8 cellular contexts compared by ENCODE assay signal in the genomic region with DNA sequence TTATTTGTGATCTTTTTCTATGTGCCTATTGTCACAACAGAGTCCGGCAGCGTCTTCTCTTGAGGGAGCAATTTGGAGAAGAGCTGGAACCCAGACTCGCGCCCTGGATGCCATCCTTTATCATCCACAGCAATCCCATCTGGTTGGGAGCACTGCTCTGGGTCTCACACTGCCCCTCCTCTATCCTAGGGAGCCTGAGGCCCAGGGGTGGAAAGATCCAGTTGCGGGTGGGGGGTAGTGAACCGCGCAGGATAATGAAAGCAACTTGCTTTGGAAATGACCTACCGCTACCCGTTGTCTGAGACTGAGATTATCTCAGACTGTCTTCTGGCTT. TPM values are rescaled to one million over a fixed set of nuclear protein-coding genes. Genes with fewer than 3 reads are reported as not detected.
DNase-seq lines count a peak whose midpoint lies in the region; ATAC-seq and TF ChIP-seq lines count a peak whose summit lies in the region.

No MANE protein-coding gene starts in this region.

- peak overlapping the region; percentile 91 for H4K91ac ChIP-seq in trophoblast cell (ENCODE audit: low read depth, low read length)

- POLR2A ChIA-PET in RWPE1 (lab: Yijun Ruan, JAX; ENCODE audit: low non-redundant PET): interaction anchor here (0.8 kb wide), 1 partner anchor 12 kb away, joined by 3 read pairs; no protein-coding TSS in a partner anchor

- no peak for TF ChIP-seq EP300 in esophagus muscularis mucosa (IDR thresholded peaks at IDR 0.05)

- H3K4me1 ChIP-seq in esophagus muscularis mucosa (peaks cover 34 to 50% (median 49%) of the 10 kb centered on the region in 4 donors), trophoblast cell (ENCODE audit: control insufficient read depth in 1 of 2, insufficient read depth in 2 of 2, low read length in 2 of 2) (peaks cover 7 to 13% of the 10 kb centered on the region in 2 experiments)

- peak overlapping the region; percentile 83 for H4K8ac ChIP-seq in trophoblast cell (ENCODE audit: low read depth, low read length)

- H3K9me3 ChIP-seq in esophagus muscularis mucosa: no peaks in the 10 kb centered on the region
- H3K9me3 ChIP-seq in trophoblast cell (ENCODE audit: insufficient read depth, low read depth, low read length): peaks cover 3% of the 10 kb centered on the region

- H3K27me3 ChIP-seq in esophagus muscularis mucosa (no peaks in the 10 kb centered on the region), trophoblast cell (ENCODE audit: insufficient read depth, low read length) (no peaks in the 10 kb centered on the region)

- H3K4ac ChIP-seq in trophoblast cell (ENCODE audit: low read depth, low read length): peak overlapping the region; percentile 96

- H3K4me3 ChIP-seq in esophagus muscularis mucosa (peak overlapping the region; percentile 68 to 85 (median 74)), trophoblast cell (ENCODE audit: low read depth, low read length) (peak overlapping the region; percentile 80)

- H3K4me2 ChIP-seq in trophoblast cell (ENCODE audit: low read length): peak overlapping the region; percentile 78

- TF ChIP-seq POLR2A in esophagus muscularis mucosa (IDR thresholded peaks at IDR 0.05; ENCODE audit: low read depth): no peak

- peak overlapping the region; percentile 96 for H3K9ac ChIP-seq in trophoblast cell (ENCODE audit: low read length)

- peaks cover 10% of the 10 kb centered on the region for H3K79me2 ChIP-seq in trophoblast cell (ENCODE audit: control insufficient read depth, insufficient read depth, low read length, poor library complexity)

- intact Hi-C loops in esophagus muscularis mucosa (cut with DNase I): no loop called here

- H2BK12ac ChIP-seq in trophoblast cell (ENCODE audit: low read length): peak overlapping the region; percentile 26

- no peak overlapping the region for H3K23ac ChIP-seq in trophoblast cell (ENCODE audit: low read length)

- peak overlapping the region; percentile 88 for H3K18ac ChIP-seq in trophoblast cell (ENCODE audit: low read length)

- DNase-seq in ELR (ENCODE audit: low read depth) (peak; percentile 18), RWPE1 (ENCODE audit: low spot score) (no peak), esophagus muscularis mucosa (ENCODE audit: extremely low spot score) (no peak), trophoblast cell (no peak), DMS79 (lab: John Stamatoyannopoulos, UW) (no peak), CD1c-positive myeloid dendritic cell (ENCODE audit: extremely low spot score) (no peak)
- no peak for DNase-seq in stimulated activated CD4-positive, alpha-beta T cell treated with anti-CD3 and anti-CD28 coated beads, Interleukin-1b, Interleukin-23, amount 100 ng/mL, for 48 hours

- peak overlapping the region; percentile 98 for H3K27ac ChIP-seq in RWPE1
- peak overlapping the region; percentile 79 to 98 (median 87) for H3K27ac ChIP-seq in esophagus muscularis mucosa (replicated peaks in 1 of 4)
- peak overlapping the region; percentile 48 for H3K27ac ChIP-seq in trophoblast cell (ENCODE audit: low read depth, low read length)

- peak overlapping the region; percentile 91 for H2AK5ac ChIP-seq in trophoblast cell (ENCODE audit: low read length)

- no peak for TF ChIP-seq CTCF in RWPE1 (conservative IDR thresholded peaks at IDR 0.05; ENCODE audit: low read depth)
- TF ChIP-seq CTCF in esophagus muscularis mucosa (IDR thresholded peaks at IDR 0.05): no peak

- CTCF ChIA-PET in RWPE1 (lab: Yijun Ruan, JAX): interaction anchor here (1.5 kb wide), 1 partner anchor 73 kb away, joined by 4 read pairs; no protein-coding TSS in a partner anchor

- WGBS in esophagus muscularis mucosa: 8% methylated on average over 9 of the region's 9 CpGs
- WGBS in trophoblast cell (ENCODE audit: extremely low coverage, insufficient coverage, insufficient read length): no CpG with 5 or more reads among the region's 9 CpGs

- ATAC-seq in HG02981 (IDR thresholded peaks at IDR 0.05; ENCODE audit: unreplicated experiment): no peak

- H3K14ac ChIP-seq in trophoblast cell (ENCODE audit: low read length): peak overlapping the region; percentile 87

- H4K12ac ChIP-seq in trophoblast cell (ENCODE audit: low read depth, low read length): peak overlapping the region; percentile 95

- peaks cover 14 to 26% (median 23%) of the 10 kb centered on the region in 4 donors for H3K36me3 ChIP-seq in esophagus muscularis mucosa
- peaks cover 34% of the 10 kb centered on the region in 2 experiments for H3K36me3 ChIP-seq in trophoblast cell (ENCODE audit: control insufficient read depth in 1 of 2, insufficient read depth in 2 of 2, low read length in 2 of 2)

- peaks cover 13% of the 10 kb centered on the region for H3K79me1 ChIP-seq in trophoblast cell (ENCODE audit: low read length)

- H2BK120ac ChIP-seq in trophoblast cell (ENCODE audit: insufficient read depth, low read length, poor library complexity): peak overlapping the region; percentile 61

- H2AFZ ChIP-seq in trophoblast cell (ENCODE audit: insufficient read depth, low read length, poor library complexity): peak overlapping the region; percentile 61

- peak overlapping the region; percentile 51 for H2BK5ac ChIP-seq in trophoblast cell (ENCODE audit: low read depth, low read length, poor library complexity)

RNA-seq across cellular contexts. Expression of gene WBP1, which starts 0.7 kb away (rescaled TPM):
- 10 to 100 TPM; 40.0 to 56.4 (median 47.2) TPM for total RNA-seq in esophagus muscularis mucosa
- polyA plus RNA-seq in trophoblast cell (2013): 80.5 and 81.5 TPM in 2 replicates

RNA-seq across cellular contexts. Expression of gene INO80B, which starts 4.0 kb away (rescaled TPM):
- total RNA-seq in esophagus muscularis mucosa: 10 to 100 TPM in 3 of 4 donors, 1 to 10 TPM in 1; 8.7 to 16.6 (median 10.6) TPM
- 22.8 and 23.3 TPM in 2 replicates for polyA plus RNA-seq in trophoblast cell (2013)

RNA-seq across cellular contexts. Expression of gene MOGS, which starts 6.3 kb away (rescaled TPM):
- total RNA-seq in esophagus muscularis mucosa: 10 to 100 TPM; 20.8 to 38.7 (median 28.3) TPM
- polyA plus RNA-seq in trophoblast cell (2013): 74.9 and 80.0 TPM in 2 replicates

RNA-seq across cellular contexts. Expression of gene MRPL53, which starts 13.6 kb away (rescaled TPM):
- total RNA-seq in esophagus muscularis mucosa: 10 to 100 TPM; 15.4 to 40.4 (median 38.8) TPM
- 90.8 and 96.6 TPM in 2 replicates for polyA plus RNA-seq in trophoblast cell (2013)

RNA-seq across cellular contexts. Expression of gene RTKN, which starts 17.2 kb away (rescaled TPM):
- total RNA-seq in esophagus muscularis mucosa: 10 to 100 TPM in 2 of 4 donors, 1 to 10 TPM in 2; 8.4 to 14.1 (median 11.3) TPM
- 44.2 and 46.2 TPM in 2 replicates for polyA plus RNA-seq in trophoblast cell (2013)

Comparison
In these comparisons a context has a peak if more than half of its experiments do, and no peak if none do; other contexts are left out.
1. H3K27ac ChIP-seq: peak in every context shown above with its lines; median percentile 98 in RWPE1; 87 in esophagus muscularis mucosa; 48 in trophoblast cell.